In the genomic region with DNA sequence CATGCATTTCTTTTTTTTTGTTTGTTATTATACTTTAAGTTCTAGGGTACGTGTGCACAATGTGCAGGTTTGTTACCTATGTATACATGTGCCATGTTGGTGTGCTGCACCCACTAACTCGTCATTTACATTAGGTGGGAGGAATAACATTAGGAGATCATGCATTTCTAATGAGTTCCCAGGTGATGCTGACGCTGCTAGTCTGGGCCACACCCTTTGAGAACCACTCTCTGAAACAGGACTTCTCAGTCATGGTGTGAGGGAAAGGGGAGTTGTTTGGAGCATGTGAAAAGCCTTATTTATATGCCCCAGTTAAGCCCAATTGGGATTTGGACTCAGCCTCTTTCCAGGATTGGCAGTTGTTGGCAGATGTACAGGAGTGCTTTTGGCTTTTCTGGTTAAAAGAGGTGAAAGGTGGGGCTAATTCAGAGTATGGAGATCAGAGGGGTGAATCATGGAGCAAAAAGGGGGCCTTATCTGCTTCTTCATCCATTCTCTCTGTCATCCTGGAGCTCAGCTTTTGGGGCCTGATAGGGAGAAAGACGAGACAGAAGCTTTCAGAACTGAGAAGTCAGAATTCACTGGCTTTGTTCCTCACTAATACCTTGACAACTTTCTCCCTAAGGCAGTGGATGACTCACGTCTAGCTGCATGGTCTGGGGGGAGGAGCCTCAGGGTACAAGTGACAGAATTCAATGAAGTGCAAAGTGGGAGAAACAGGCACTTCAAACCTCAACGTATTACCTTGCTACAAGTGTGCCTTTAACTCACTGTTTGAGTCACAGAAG, we compare ENCODE assay signal across 8 cellular contexts.
A peak's percentile ranks its signal among the peaks of the same experiment; 100 is the strongest.
DNase-seq lines count a peak whose midpoint lies in the region; ATAC-seq and TF ChIP-seq lines count a peak whose summit lies in the region.

No MANE protein-coding gene starts in this region.

- CTCF ChIA-PET in GM10248 (lab: Yijun Ruan, JAX) = interaction anchor here (1.0 kb wide), 1 partner anchor 25 kb away, joined by 3 read pairs; no protein-coding TSS in a partner anchor

- no peaks in the 10 kb centered on the region for H3K4me1 ChIP-seq in left lung

- no peak overlapping the region for H3K27ac ChIP-seq in left lung

- intact Hi-C loops in left lung (cut with DNase I) = no loop called here

- no peaks in the 10 kb centered on the region for H3K9me3 ChIP-seq in left lung

- H3K36me3 ChIP-seq in H7 (replicated peaks; ENCODE audit: control insufficient read depth, insufficient read depth, low read length) (no peaks in the 10 kb centered on the region), left lung (no peaks in the 10 kb centered on the region)

- TF ChIP-seq CTCF in GM10248 (IDR thresholded peaks at IDR 0.05; ENCODE audit: control extremely low read depth, extremely low read depth, low read depth, missing control alignments) = no peak
- no peak for TF ChIP-seq CTCF in left lung (IDR thresholded peaks at IDR 0.05)

- DNase-seq in GM10248 (ENCODE audit: extremely low spot score) = peak; percentile 38
- peak; percentile 13 for DNase-seq in H7
- peak; percentile 35 for DNase-seq in RPMI7951 (ENCODE audit: low read depth)
- DNase-seq in left lung = no peak
- no peak for DNase-seq in OCI-M2 (lab: John Stamatoyannopoulos, UW; ENCODE audit: unreplicated experiment)
- no peak for DNase-seq in T-helper 9 cell
- DNase-seq in pons (ENCODE audit: low spot score) = no peak
- no peak for DNase-seq in NCI-H2196 treated with DMSO at 0.1 percent for 48 hours (lab: John Stamatoyannopoulos, UW; ENCODE audit: unreplicated experiment)

- ATAC-seq in left lung = peak; percentile 94

- POLR2A ChIA-PET in GM10248 (lab: Yijun Ruan, JAX) = no interaction called here

- H3K4me3 ChIP-seq in H7 (ENCODE audit: insufficient read depth, low read depth, low read length) (no peak overlapping the region), left lung (no peak overlapping the region)

- H3K27me3 ChIP-seq in H7 (ENCODE audit: control insufficient read depth, insufficient read depth, low read length) = no peaks in the 10 kb centered on the region
- H3K27me3 ChIP-seq in left lung = no peaks in the 10 kb centered on the region

Comparison
In these comparisons a context has a peak if more than half of its experiments do, and no peak if none do; other contexts are left out.
1. DNase-seq: peak in GM10248 (single experiment), H7 (single experiment) and RPMI7951 (single experiment); none in left lung (0 of 2), OCI-M2 (single experiment), T-helper 9 cell (single experiment), pons (single experiment) and NCI-H2196 treated with DMSO at 0.1 percent for 48 hours (single experiment).